In genomic region chr1:177181631-177182291, GRCh38 we compare ENCODE assay signal across 8 cellular contexts. TPM values are rescaled to one million over a fixed set of nuclear protein-coding genes. Genes with fewer than 3 reads are reported as not detected.
DNase-seq lines count a peak whose midpoint lies in the region; TF ChIP-seq lines count a peak whose summit lies in the region.

No MANE protein-coding gene starts in this region.

- no peaks in the 10 kb centered on the region for H3K79me2 ChIP-seq in mammary epithelial cell (ENCODE audit: insufficient read depth, low read length)

- peaks cover 23% of the 10 kb centered on the region for H3K27me3 Mint-ChIP-seq in activated CD4-positive, alpha-beta T cell treated with anti-CD3 and anti-CD28 coated beads, Interleukin-2, amount 10 ng/mL, durations not matched to agents 24 days and 14 days

- H3K27ac Mint-ChIP-seq in activated CD4-positive, alpha-beta T cell treated with anti-CD3 and anti-CD28 coated beads, Interleukin-2, amount 10 ng/mL, durations not matched to agents 24 days and 14 days: no peak overlapping the region

- 20% methylated on average over 1 of the region's 32 CpGs for WGBS in mammary epithelial cell (ENCODE audit: low coverage, missing lambda C conversion rate)

- TF ChIP-seq CTCF in mammary epithelial cell (conservative IDR thresholded peaks at IDR 0.05 in 1 of 2, IDR thresholded peaks at IDR 0.05 in 1 of 2; ENCODE audit: extremely low read depth in 1 of 2, insufficient read depth in 1 of 2, low read depth in 1 of 2, low read length in 2 of 2): peak; percentile 64 to 89

- CTCF ChIA-PET in mammary epithelial cell (lab: Charles Lee; ENCODE audit: low non-redundant PET): interaction anchor here (0.5 to 0.7 kb wide), 4 partner anchors 51 to 1290 kb away, joined by 3 to 9 read pairs (median 3); no protein-coding TSS in a partner anchor

- H3K4me1 ChIP-seq in HAP-1 (no peaks in the 10 kb centered on the region), mammary epithelial cell (ENCODE audit: insufficient read depth, low read length) (peaks cover 5% of the 10 kb centered on the region)

- H3K9ac ChIP-seq in mammary epithelial cell (ENCODE audit: insufficient read depth, low read length): no peak overlapping the region

- peak overlapping the region; percentile 86 for H3K4me2 ChIP-seq in mammary epithelial cell (ENCODE audit: insufficient read depth, low read depth, low read length)

- peak; percentile 82 for DNase-seq in activated CD4-positive, alpha-beta T cell treated with anti-CD3 and anti-CD28 coated beads, Interleukin-2, amount 10 ng/mL, durations not matched to agents 24 days and 14 days
- no peak for DNase-seq in activated CD4-positive, alpha-beta T cell treated with anti-CD3 and anti-CD28 coated beads for 4 hours
- DNase-seq in HAP-1 (ENCODE audit: low spot score in 2 of 2) (peak; percentile 58 to 85), LHCN-M2 (ENCODE audit: low read depth) (peak; percentile 56), SHP77 (lab: John Stamatoyannopoulos, UW) (peak; percentile 65 to 73), mammary epithelial cell (peak; percentile 34), kidney glomerular epithelial cell (lab: John Stamatoyannopoulos, UW) (peak; percentile 14)
- DNase-seq in stimulated activated CD4-positive, alpha-beta T cell treated with anti-CD3 and anti-CD28 coated beads, TNF-alpha, amount 100 ng/mL, for 48 hours (ENCODE audit: low read depth in 3 of 3): peak in 2 of 3 donors; percentile 11

- dilution Hi-C loops in mammary epithelial cell (cut with HindIII; ENCODE audit: low sequenced_read_pairs): no loop called here

- peak overlapping the region; percentile 39 for H3K4me3 Mint-ChIP-seq in activated CD4-positive, alpha-beta T cell treated with anti-CD3 and anti-CD28 coated beads, Interleukin-2, amount 10 ng/mL, durations not matched to agents 24 days and 14 days

- intact Hi-C loops in activated CD4-positive, alpha-beta T cell treated with anti-CD3 and anti-CD28 coated beads, Interleukin-2, amount 10 ng/mL, durations not matched to agents 24 days and 14 days (cut with micrococcal nuclease): no loop called here
- intact Hi-C loops in mammary epithelial cell (cut with micrococcal nuclease): loop anchor here (1.0 to 5.0 kb wide), 5 partner anchors 176 to 765 kb away; no protein-coding TSS in a partner anchor

- no peaks in the 10 kb centered on the region for H4K20me1 ChIP-seq in mammary epithelial cell (ENCODE audit: insufficient read depth, low read length)

- peaks cover 4% of the 10 kb centered on the region; the same call in 1 of the 2 replicates for H3K9me3 ChIP-seq in HAP-1
- H3K9me3 ChIP-seq in mammary epithelial cell (replicated peaks; ENCODE audit: insufficient read depth, low read length): no peaks in the 10 kb centered on the region

- no peak overlapping the region for H3K4me3 ChIP-seq in HAP-1
- H3K4me3 ChIP-seq in mammary epithelial cell (replicated peaks in 1 of 3; ENCODE audit: insufficient read depth in 1 of 3, low read depth in 2 of 3, low read length in 3 of 3): peak overlapping the region in 2 of 3 experiments; percentile 23 to 31

- H3K36me3 ChIP-seq in HAP-1 (replicated peaks): no peaks in the 10 kb centered on the region
- H3K36me3 ChIP-seq in mammary epithelial cell (ENCODE audit: insufficient read depth, low read length): no peaks in the 10 kb centered on the region

- BruUV-seq in mammary epithelial cell (replicated peaks; lab: Mats Ljungman, UMichigan): no TSS peak

- H3K36me3 Mint-ChIP-seq in activated CD4-positive, alpha-beta T cell treated with anti-CD3 and anti-CD28 coated beads, Interleukin-2, amount 10 ng/mL, durations not matched to agents 24 days and 14 days (ENCODE audit: low read depth): no peaks in the 10 kb centered on the region

- H3K4me1 Mint-ChIP-seq in activated CD4-positive, alpha-beta T cell treated with anti-CD3 and anti-CD28 coated beads, Interleukin-2, amount 10 ng/mL, durations not matched to agents 24 days and 14 days: peaks cover 9% of the 10 kb centered on the region

- in situ Hi-C loops in HAP-1 (cut with MboI; ENCODE audit: low sequenced_read_pairs) (no loop called here), mammary epithelial cell (cut with MboI; ENCODE audit: low sequenced_read_pairs in 2 of 2) (loop anchor here (10.0 to 25.0 kb wide), 2 partner anchors 287 to 731 kb away; no protein-coding TSS in a partner anchor)

- H3K27me3 ChIP-seq in HAP-1 (ENCODE audit: low read depth) (0 out of 2 replicates have a peak, but pooled peaks cover 2% of the 10 kb centered on the region), mammary epithelial cell (ENCODE audit: insufficient read depth, low read length) (peaks cover 11% of the 10 kb centered on the region)

- H2AFZ ChIP-seq in mammary epithelial cell (ENCODE audit: low read depth, low read length): peak overlapping the region; percentile 77

- no peaks in the 10 kb centered on the region for H3K9me3 Mint-ChIP-seq in activated CD4-positive, alpha-beta T cell treated with anti-CD3 and anti-CD28 coated beads, Interleukin-2, amount 10 ng/mL, durations not matched to agents 24 days and 14 days

- H3K27ac ChIP-seq in mammary epithelial cell (ENCODE audit: insufficient read depth, low read depth, low read length): no peak overlapping the region

RNA-seq across cellular contexts. Expression of gene BRINP2, which starts 11.0 kb away (rescaled TPM):
- total RNA-seq in activated CD4-positive, alpha-beta T cell treated with anti-CD3 and anti-CD28 coated beads, Interleukin-2, amount 10 ng/mL, durations not matched to agents 24 days and 14 days: 0.26 TPM in 1 of 2 replicates, not detected in the other
- 0.46 and 0.71 TPM in 2 replicates for total RNA-seq in LHCN-M2 (2014; rRNA removed)
- polyA plus RNA-seq in LHCN-M2 (2012): not detected
- not detected for total RNA-seq in mammary epithelial cell
- 0.07 TPM for polyA plus RNA-seq in mammary epithelial cell
- polyA minus RNA-seq in mammary epithelial cell: not detected

RNA-seq across cellular contexts. Expression of gene ASTN1, which starts 17.2 kb away (rescaled TPM):
- total RNA-seq in activated CD4-positive, alpha-beta T cell treated with anti-CD3 and anti-CD28 coated beads, Interleukin-2, amount 10 ng/mL, durations not matched to agents 24 days and 14 days: not detected in 2 replicates
- total RNA-seq in LHCN-M2 (2014; rRNA removed) (under 0.01 TPM in 1 of 2 replicates, not detected in the other), mammary epithelial cell (under 1 TPM; 0.14 to 0.33 TPM)
- 0.01 TPM for polyA plus RNA-seq in LHCN-M2 (2012)
- 0.15 TPM for polyA plus RNA-seq in mammary epithelial cell
- not detected for polyA minus RNA-seq in mammary epithelial cell

Comparison
In these comparisons a context has a peak if more than half of its experiments do, and no peak if none do; other contexts are left out.
1. DNase-seq: peak in activated CD4-positive, alpha-beta T cell treated with anti-CD3 and anti-CD28 coated beads, Interleukin-2, amount 10 ng/mL, durations not matched to agents 24 days and 14 days (single experiment), HAP-1 (2 of 2), LHCN-M2 (single experiment), SHP77 (2 of 2), mammary epithelial cell (single experiment), kidney glomerular epithelial cell (single experiment) and stimulated activated CD4-positive, alpha-beta T cell treated with anti-CD3 and anti-CD28 coated beads, TNF-alpha, amount 100 ng/mL, for 48 hours (2 of 3); none in activated CD4-positive, alpha-beta T cell treated with anti-CD3 and anti-CD28 coated beads for 4 hours (0 of 2).